Comparison of ENCODE assay signal across 16 cellular contexts in genomic region chr3:151580592-151580991, GRCh38.
DNase-seq lines count a peak whose midpoint lies in the region; ATAC-seq, FAIRE-seq and TF ChIP-seq lines count a peak whose summit lies in the region.
"Had no signal": no experiment of that assay in that cellular context is flagged by ENCODE, and none has a peak within 500 bp of the region (broad histone marks: within the 10 kb centered on the region; RNA-seq: fewer than 3 reads in every experiment).

No MANE protein-coding gene starts in this region.

- no peak for TF ChIP-seq EP300 in K562 (IDR thresholded peaks at IDR 0.05; ENCODE audit: low read length)

- no peak for TF ChIP-seq POLR2A in K562 (conservative IDR thresholded peaks at IDR 0.05)

- peaks cover 2% of the 10 kb centered on the region for H3K9me3 ChIP-seq in K562 (replicated peaks; ENCODE audit: control insufficient read depth, insufficient read depth, low read depth, low read length)
- H3K9me3 ChIP-seq: ovary, upper lobe of left lung had no signal

- no peak for TF ChIP-seq RAD21 in K562 (CRISPR knock-in tag; conservative IDR thresholded peaks at IDR 0.05 in 1 of 2, IDR thresholded peaks at IDR 0.05 in 1 of 2)

- H3K79me2 ChIP-seq in K562 (ENCODE audit: control insufficient read depth, insufficient read depth, low read length): no peaks in the 10 kb centered on the region

- no peak for TF ChIP-seq CTCF in K562 (IDR thresholded peaks at IDR 0.05 in 2 of 3, conservative IDR thresholded peaks at IDR 0.05 in 1 of 3; ENCODE audit: insufficient read depth in 2 of 3, low read depth in 1 of 3, low read length in 3 of 3)

- H3K4me2 ChIP-seq in K562 (ENCODE audit: insufficient read depth, low read length): no peak overlapping the region

- no peak overlapping the region for H3K4me3 ChIP-seq in K562
- H3K4me3 ChIP-seq: ovary, upper lobe of left lung had no signal

- H3K27me3 ChIP-seq in K562 (ENCODE audit: control insufficient read depth in 2 of 2, insufficient read depth in 2 of 2, low read length in 2 of 2): no peaks in the 10 kb centered on the region
- H3K27me3 ChIP-seq: ovary, upper lobe of left lung had no signal

- no peaks in the 10 kb centered on the region for H3K9me1 ChIP-seq in K562 (ENCODE audit: control insufficient read depth, insufficient read depth, low read length)

- BruUV-seq in K562 (replicated peaks; lab: Mats Ljungman, UMichigan): no TSS peak

- H2AFZ ChIP-seq in K562 (ENCODE audit: low read depth, low read length): no peak overlapping the region

- in situ Hi-C loops in K562 (cut with MboI): no loop called here

- CTCF ChIA-PET in K562 (lab: Yijun Ruan, JAX; ENCODE audit: low intra/inter-chr PET ratio): no interaction called here

- DNase-seq in AG08396 (ENCODE audit: low spot score) (peak; percentile 12), HT1080 (ENCODE audit: low read depth) (peak; percentile 52), K562 (ENCODE audit: extremely low read depth in 1 of 4, low spot score in 3 of 4) (no peak), left kidney (ENCODE audit: low read depth, low spot score) (peak; percentile 73), NCI-H187 treated with DMSO at 0.1 percent for 48 hours (lab: John Stamatoyannopoulos, UW) (no peak), T-helper 2 cell (no peak)
- no peak for DNase-seq in NK-92 treated with Interleukin-12 subunit alpha and Interleukin-12 subunit beta, amount 100 ng/mL, for 24 hours (lab: John Stamatoyannopoulos, UW)
- DNase-seq: activated CD4-positive, alpha-beta memory T cell treated with anti-CD3 and anti-CD28 coated beads, Interleukin-2, amount 10 ng/mL, durations not matched to agents 7 days and 5 days; activated naive CD4-positive, alpha-beta T cell treated with anti-CD3 and anti-CD28 coated beads, Interleukin-2, amount 10 ng/mL, durations not matched to agents 7 days and 5 days; CD4-positive, alpha-beta memory T cell; effector memory CD8-positive, alpha-beta T cell; NCI-H524; upper lobe of left lung had no signal

- FAIRE-seq in K562 (lab: Jason Lieb, UNC): no peak
- FAIRE-seq: keratinocyte had no signal

- no peak overlapping the region for H3K9ac ChIP-seq in K562 (ENCODE audit: insufficient read depth in 1 of 2, low read depth in 2 of 2, low read length in 2 of 2)

- no peaks in the 10 kb centered on the region for H4K20me1 ChIP-seq in K562 (replicated peaks; ENCODE audit: control insufficient read depth, insufficient read depth, low read length)

- no peak overlapping the region for H3K27ac ChIP-seq in K562 (ENCODE audit: extremely low read depth, low read depth, low read length)
- H3K27ac ChIP-seq: ovary, upper lobe of left lung had no signal

- intact Hi-C loops in K562 (cut with micrococcal nuclease): no loop called here

- POLR2A ChIA-PET in K562 (lab: Yijun Ruan, JAX): interaction anchor here (0.8 kb wide), 1 partner anchor 16 kb away, joined by 3 read pairs; no protein-coding TSS in a partner anchor

- WGBS in K562 (ENCODE audit: insufficient coverage, low coverage, missing lambda C conversion rate): 3% methylated on average over 2 of the region's 2 CpGs

- peak; percentile 40; the same call in 2 of the 3 replicates for ATAC-seq in K562
- no peak for ATAC-seq in GM19452 (IDR thresholded peaks at IDR 0.05; ENCODE audit: unreplicated experiment)
- ATAC-seq: effector memory CD8-positive, alpha-beta T cell had no signal

- H3K4me1 ChIP-seq in K562 (replicated peaks in 1 of 2; ENCODE audit: control insufficient read depth in 2 of 2, insufficient read depth in 2 of 2, low read length in 2 of 2): no peaks in the 10 kb centered on the region; a peak in 1 of 5 replicates
- H3K4me1 ChIP-seq: upper lobe of left lung had no signal

- no peaks in the 10 kb centered on the region for H3K36me3 ChIP-seq in K562 (ENCODE audit: control insufficient read depth, insufficient read depth, low read length)
- H3K36me3 ChIP-seq: ovary, upper lobe of left lung had no signal

TF ChIP-seq in K562, 482 proteins besides CTCF, POLR2A, EP300 and RAD21 (continues in another document):
- TF ChIP-seq ZNF518B (CRISPR knock-in tag; IDR thresholded peaks at IDR 0.05) (no peak), THRAP3 (IDR thresholded peaks at IDR 0.05; ENCODE audit: borderline replicate concordance) (no peak), ZBTB49 (CRISPR knock-in tag; IDR thresholded peaks at IDR 0.05; ENCODE audit: borderline replicate concordance) (no peak), ATF4 (CRISPR knock-in tag; IDR thresholded peaks at IDR 0.05) (no peak), NR2F6 (CRISPR knock-in tag; IDR thresholded peaks at IDR 0.05) (no peak), MEIS2 (IDR thresholded peaks at IDR 0.05; ENCODE audit: partially characterized antibody) (peak; percentile 67), RHOXF2B (CRISPR knock-in tag; conservative IDR thresholded peaks at IDR 0.05) (no peak), ZKSCAN3 (CRISPR knock-in tag; IDR thresholded peaks at IDR 0.05) (no peak), RBM15 (IDR thresholded peaks at IDR 0.05; ENCODE audit: insufficient read depth, low read length) (no peak), MAX (CRISPR knock-in tag; IDR thresholded peaks at IDR 0.05) (no peak), GABPB1 (CRISPR knock-in tag; IDR thresholded peaks at IDR 0.05) (no peak), CTCFL (IDR thresholded peaks at IDR 0.05; ENCODE audit: borderline replicate concordance, insufficient read depth, low read depth, low read length, poor library complexity, severe bottlenecking) (no peak), KLF6 (CRISPR knock-in tag; IDR thresholded peaks at IDR 0.05; ENCODE audit: borderline replicate concordance) (no peak)

Comparison
In these comparisons a context has a peak if more than half of its experiments do, and no peak if none do; other contexts are left out.
1. DNase-seq: peak in AG08396 (single experiment), HT1080 (single experiment) and left kidney (single experiment); none in K562 (0 of 4), NK-92 treated with Interleukin-12 subunit alpha and Interleukin-12 subunit beta, amount 100 ng/mL, for 24 hours (single experiment), NCI-H187 treated with DMSO at 0.1 percent for 48 hours (single experiment) and T-helper 2 cell (0 of 5).